In genomic region chr4:87012265-87012953, GRCh38 we compare ENCODE assay signal across 8 cellular contexts.
DNase-seq lines count a peak whose midpoint lies in the region; ATAC-seq, FAIRE-seq and TF ChIP-seq lines count a peak whose summit lies in the region.

No MANE protein-coding gene starts in this region.

- intact Hi-C loops in sigmoid colon (cut with DNase I) = no loop called here

- no peaks in the 10 kb centered on the region for H3K9me3 Mint-ChIP-seq in astrocyte (ENCODE audit: unreplicated experiment)

- no peak overlapping the region for H3K4me3 Mint-ChIP-seq in astrocyte (ENCODE audit: unreplicated experiment)

- H3K27me3 ChIP-seq in astrocyte (ENCODE audit: insufficient read depth, low read length) = no peaks in the 10 kb centered on the region
- H3K27me3 ChIP-seq in sigmoid colon = no peaks in the 10 kb centered on the region

- peaks cover 82% of the 10 kb centered on the region for H3K79me2 ChIP-seq in astrocyte (ENCODE audit: insufficient read depth, low read length)

- no peaks in the 10 kb centered on the region for H3K27me3 Mint-ChIP-seq in astrocyte (ENCODE audit: low read depth, unreplicated experiment)

- H3K36me3 ChIP-seq in astrocyte (ENCODE audit: insufficient read depth, low read length) (no peaks in the 10 kb centered on the region), sigmoid colon (no peaks in the 10 kb centered on the region)

- peak overlapping the region; percentile 30 for H3K27ac Mint-ChIP-seq in astrocyte (ENCODE audit: unreplicated experiment)

- WGBS in sigmoid colon, 2 donors = 12 to 42% methylated on average over 4 of the region's 4 CpGs

- H3K9me3 ChIP-seq in astrocyte (ENCODE audit: insufficient read depth, low read depth, low read length) (no peaks in the 10 kb centered on the region), sigmoid colon (no peaks in the 10 kb centered on the region)

- H3K4me3 ChIP-seq in astrocyte (ENCODE audit: insufficient read depth, low read depth, low read length) = no peak overlapping the region
- no peak overlapping the region for H3K4me3 ChIP-seq in sigmoid colon

- no peak for FAIRE-seq in astrocyte (lab: Jason Lieb, UNC)

- H3K9ac ChIP-seq in astrocyte (ENCODE audit: low read length) = no peak overlapping the region

- ATAC-seq in GM19043 (IDR thresholded peaks at IDR 0.05; ENCODE audit: low read depth, unreplicated experiment) (peak; percentile 85), HG02943 (IDR thresholded peaks at IDR 0.05; ENCODE audit: low read depth, unreplicated experiment) (peak; percentile 88), GM19351 (IDR thresholded peaks at IDR 0.05; ENCODE audit: unreplicated experiment) (no peak), HG02870 (IDR thresholded peaks at IDR 0.05; ENCODE audit: unreplicated experiment) (no peak)

- peaks cover 57% of the 10 kb centered on the region for H3K4me1 Mint-ChIP-seq in astrocyte (ENCODE audit: low read depth, unreplicated experiment)

- H3K36me3 Mint-ChIP-seq in astrocyte (ENCODE audit: low read depth, unreplicated experiment) = peaks cover 2% of the 10 kb centered on the region

- H3K4me2 ChIP-seq in astrocyte (ENCODE audit: low read length) = no peak overlapping the region

- TF ChIP-seq CTCF in astrocyte (IDR thresholded peaks at IDR 0.05; ENCODE audit: insufficient read depth, low read depth, low read length) = no peak
- TF ChIP-seq CTCF in sigmoid colon (IDR thresholded peaks at IDR 0.05) = no peak

- peaks cover 14% of the 10 kb centered on the region for H3K4me1 ChIP-seq in astrocyte (ENCODE audit: insufficient read depth, low read length)
- H3K4me1 ChIP-seq in sigmoid colon = peaks cover 0 to 91% (median 88%) of the 10 kb centered on the region in 4 donors

- H3K27ac ChIP-seq in astrocyte (ENCODE audit: low read depth, low read length) (no peak overlapping the region), sigmoid colon (peak overlapping the region; percentile 34 to 96 (median 81))

- no peak overlapping the region for H2AFZ ChIP-seq in astrocyte (ENCODE audit: low read depth, low read length)

- DNase-seq in astrocyte (ENCODE audit: low read depth) (no peak), sigmoid colon (no peak), putamen (ENCODE audit: low spot score) (no peak), A172 (ENCODE audit: low spot score) (no peak)

- no peak for TF ChIP-seq EP300 in sigmoid colon (IDR thresholded peaks at IDR 0.05)

- TF ChIP-seq POLR2A in sigmoid colon (IDR thresholded peaks at IDR 0.05) = no peak

- H4K20me1 ChIP-seq in astrocyte (ENCODE audit: insufficient read depth, low read length) = peaks cover 26% of the 10 kb centered on the region

Comparison
In these comparisons a context has a peak if more than half of its experiments do, and no peak if none do; other contexts are left out.
1. ATAC-seq: peak in GM19043 (single experiment) and HG02943 (single experiment); none in GM19351 (single experiment) and HG02870 (single experiment).